9 cellular contexts compared by ENCODE assay signal in genomic region chr20:46108435-46108841, GRCh38. TPM values are rescaled to one million over a fixed set of nuclear protein-coding genes. Genes with fewer than 3 reads are reported as not detected.
DNase-seq lines count a peak whose midpoint lies in the region; ATAC-seq, FAIRE-seq and TF ChIP-seq lines count a peak whose summit lies in the region.
"Had no signal": no experiment of that assay in that cellular context is flagged by ENCODE, and none has a peak within 500 bp of the region (broad histone marks: within the 10 kb centered on the region; RNA-seq: fewer than 3 reads in every experiment).

No MANE protein-coding gene starts in this region.

- DNase-seq in CD14-positive monocyte (ENCODE audit: low spot score) (no peak), GM19239 (ENCODE audit: insufficient read length, low spot score) (no peak), MV-4-11 (lab: John Stamatoyannopoulos, UW) (peak; percentile 89), nucleus accumbens (lab: John Stamatoyannopoulos, UW) (no peak), caudate nucleus (lab: John Stamatoyannopoulos, UW) (no peak), WERI-Rb-1 (no peak), SW 1271 (lab: John Stamatoyannopoulos, UW) (no peak)

- intact Hi-C loops in CD14-positive monocyte (cut with micrococcal nuclease), result no loop called here

- peak; percentile 99 for FAIRE-seq in GM19239 (lab: Jason Lieb, UNC)

- peak overlapping the region; percentile 4 to 85 (median 75) for H3K27ac Mint-ChIP-seq in CD14-positive monocyte

- H3K4me3 Mint-ChIP-seq in CD14-positive monocyte, result peak overlapping the region in 1 of 2 donors; percentile 64
- H3K4me3 Mint-ChIP-seq: neural crest cell had no signal

- H3K4me1 Mint-ChIP-seq in CD14-positive monocyte, result peaks cover 35% of the 10 kb centered on the region
- H3K4me1 Mint-ChIP-seq: neural crest cell had no signal

- no peak for TF ChIP-seq CTCF in CD14-positive monocyte (IDR thresholded peaks at IDR 0.05)
- TF ChIP-seq CTCF in WERI-Rb-1 (IDR thresholded peaks at IDR 0.05; ENCODE audit: low read depth, low read length), result no peak

- no peak overlapping the region for H3K27ac ChIP-seq in caudate nucleus (ENCODE audit: low read depth, low read length)
- no peak overlapping the region for H3K27ac ChIP-seq in WERI-Rb-1

- ATAC-seq in HG02938 (IDR thresholded peaks at IDR 0.05; ENCODE audit: unreplicated experiment), result peak; percentile 74

- H3K9me3 Mint-ChIP-seq in CD14-positive monocyte, result peaks cover 0 to 8% (median 3%) of the 10 kb centered on the region in 7 donors
- H3K9me3 Mint-ChIP-seq: neural crest cell had no signal

- H3K9me3 ChIP-seq in WERI-Rb-1 (ENCODE audit: severe bottlenecking), result no peaks in the 10 kb centered on the region

- H3K27me3 Mint-ChIP-seq in CD14-positive monocyte (ENCODE audit: low read depth in 3 of 3), result peaks cover 9 to 21% (median 17%) of the 10 kb centered on the region in 3 donors

- H3K36me3 Mint-ChIP-seq in CD14-positive monocyte, result no peaks in the 10 kb centered on the region

- H3K4me3 ChIP-seq in WERI-Rb-1 (ENCODE audit: low read depth, low read length), result no peak overlapping the region

- no peaks in the 10 kb centered on the region for H3K27me3 ChIP-seq in WERI-Rb-1 (ENCODE audit: insufficient read depth, low read depth, severe bottlenecking)

- H3K36me3 ChIP-seq in WERI-Rb-1, result no peaks in the 10 kb centered on the region

RNA-seq across cellular contexts. Expression of gene CD40, which starts 9.7 kb away (rescaled TPM):
- 10 to 100 TPM; 14.4 to 26.1 TPM for polyA plus RNA-seq in CD14-positive monocyte

RNA-seq across cellular contexts. Expression of gene NCOA5, which starts 18.7 kb away (rescaled TPM):
- polyA plus RNA-seq in CD14-positive monocyte, result 1 to 10 TPM; 4.5 to 6.0 TPM
